ENCODE assay signal across 28 cellular contexts in the genomic region with DNA sequence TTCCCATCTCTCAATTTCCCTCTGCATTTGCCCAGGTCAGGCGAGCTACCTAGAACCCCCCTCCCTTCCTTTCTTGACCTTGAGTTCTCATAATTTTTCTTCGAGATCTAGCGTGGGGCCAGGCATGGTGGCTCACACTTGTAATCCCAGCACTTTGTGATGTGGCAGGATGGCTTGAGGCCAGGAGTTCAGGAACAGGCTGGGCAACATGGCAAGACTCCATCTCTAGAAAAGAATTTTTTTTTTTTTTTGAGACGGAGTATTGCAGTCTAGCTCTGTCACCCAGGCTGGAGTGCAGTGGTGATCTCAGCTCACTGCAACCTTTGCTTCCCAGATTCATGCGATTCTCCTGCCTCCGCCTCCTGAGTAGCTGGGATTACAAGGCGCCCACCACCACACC.
"Had no signal": no experiment of that assay in that cellular context is flagged by ENCODE, and none has a peak within 500 bp of the region (broad histone marks: within the 10 kb centered on the region; RNA-seq: fewer than 3 reads in every experiment).

No MANE protein-coding gene starts in this region.

- H3K4me3 Mint-ChIP-seq: dendritic cell treated with granulocyte-macrophage colony-stimulating factor and Interleukin-4, amounts not matched to agents 40 ng/mL and 50 ng/mL, for 4 days; effector memory CD8-positive, alpha-beta T cell; endodermal cell; mesothelial cell of epicardium; naive B cell had no signal

- H3K9me3 ChIP-seq: colonic mucosa, esophagus squamous epithelium, gastrocnemius medialis, heart right ventricle, left lung, lower lobe of right lung, mucosa of descending colon had no signal

- H3K27me3 Mint-ChIP-seq: effector memory CD8-positive, alpha-beta T cell had no signal

- H3K4me1 ChIP-seq: colonic mucosa, gastrocnemius medialis, left lung, lower lobe of right lung had no signal

- H3K9me3 Mint-ChIP-seq: dendritic cell treated with granulocyte-macrophage colony-stimulating factor and Interleukin-4, amounts not matched to agents 40 ng/mL and 50 ng/mL, for 4 days; effector memory CD8-positive, alpha-beta T cell; mesothelial cell of epicardium; naive B cell had no signal

- ATAC-seq: effector memory CD8-positive, alpha-beta T cell; esophagus mucosa; gastrocnemius medialis; heart right ventricle; left cardiac atrium; left lung; left ventricle myocardium superior; lower lobe of right lung; mucosa of descending colon had no signal

- FAIRE-seq: endometrium, islet of Langerhans, keratinocyte had no signal

- DNase-seq: colonic mucosa; cortex of kidney; effector CD8-positive, alpha-beta T cell; effector memory CD8-positive, alpha-beta T cell; endodermal cell; erythroblast; esophagus squamous epithelium; foreskin fibroblast; foreskin melanocyte; gastrocnemius medialis; glutamatergic neuron; head of caudate nucleus; heart right ventricle; hippocampal formation; left cardiac atrium; left lung; left ventricle myocardium superior; lower lobe of right lung; mesenchymal stem cell; mucosa of descending colon; naive B cell had no signal

- H3K36me3 ChIP-seq: colonic mucosa, esophagus squamous epithelium, gastrocnemius medialis, heart right ventricle, left lung, lower lobe of right lung had no signal

- H3K27ac Mint-ChIP-seq: dendritic cell treated with granulocyte-macrophage colony-stimulating factor and Interleukin-4, amounts not matched to agents 40 ng/mL and 50 ng/mL, for 4 days; effector memory CD8-positive, alpha-beta T cell; endodermal cell; mesothelial cell of epicardium; naive B cell had no signal

- H3K27me3 ChIP-seq: colonic mucosa, esophagus squamous epithelium, gastrocnemius medialis, heart right ventricle, left lung had no signal

- H3K36me3 Mint-ChIP-seq: mesothelial cell of epicardium, naive B cell had no signal

- H3K27ac ChIP-seq: colonic mucosa, epithelial cell of prostate, esophagus squamous epithelium, gastrocnemius medialis, heart right ventricle, left lung, lower lobe of right lung had no signal

- H3K4me3 ChIP-seq: colonic mucosa, esophagus squamous epithelium, gastrocnemius medialis, heart right ventricle, left lung, lower lobe of right lung, mucosa of descending colon had no signal
